16 cellular contexts compared by ENCODE assay signal in genomic region chr12:90896164-90896563, GRCh38. TPM values are rescaled to one million over a fixed set of nuclear protein-coding genes. Genes with fewer than 3 reads are reported as not detected.
DNase-seq lines count a peak whose midpoint lies in the region; FAIRE-seq and TF ChIP-seq lines count a peak whose summit lies in the region.
"Had no signal": no experiment of that assay in that cellular context is flagged by ENCODE, and none has a peak within 500 bp of the region (broad histone marks: within the 10 kb centered on the region; RNA-seq: fewer than 3 reads in every experiment).

No MANE protein-coding gene starts in this region.

- no peaks in the 10 kb centered on the region for H3K9me3 Mint-ChIP-seq in activated CD4-positive, alpha-beta T cell treated with anti-CD3 and anti-CD28 coated beads, Interleukin-2, amount 10 ng/mL, durations not matched to agents 24 days and 14 days

- no peaks in the 10 kb centered on the region for H3K36me3 ChIP-seq in kidney (ENCODE audit: control insufficient read depth in 1 of 2, insufficient read depth in 2 of 2, low read length in 2 of 2)
- H3K36me3 ChIP-seq: left ventricle myocardium inferior, tibial nerve had no signal

- H3K9ac ChIP-seq in kidney (ENCODE audit: low read length in 2 of 2) = no peak overlapping the region

- H3K4me3 ChIP-seq in astrocyte of the spinal cord (ENCODE audit: low read depth, low read length) (no peak overlapping the region), kidney (ENCODE audit: low read length in 2 of 2) (no peak overlapping the region)
- H3K4me3 ChIP-seq: left ventricle myocardium inferior, tibial nerve had no signal

- no peaks in the 10 kb centered on the region for H3K36me3 Mint-ChIP-seq in activated CD4-positive, alpha-beta T cell treated with anti-CD3 and anti-CD28 coated beads, Interleukin-2, amount 10 ng/mL, durations not matched to agents 24 days and 14 days (ENCODE audit: low read depth)

- no peak overlapping the region for H3K4me3 Mint-ChIP-seq in activated CD4-positive, alpha-beta T cell treated with anti-CD3 and anti-CD28 coated beads, Interleukin-2, amount 10 ng/mL, durations not matched to agents 24 days and 14 days

- in situ Hi-C loops in astrocyte of the spinal cord (cut with HindIII; ENCODE audit: low sequenced_read_pairs) = no loop called here

- peak; percentile 88 for DNase-seq in A172 (ENCODE audit: low spot score)
- peak; percentile 81 for DNase-seq in HS-27A (ENCODE audit: low read depth)
- peak; percentile 73 for DNase-seq in astrocyte of the spinal cord (ENCODE audit: low read depth, low spot score)
- DNase-seq in glomerular visceral epithelial cell (ENCODE audit: extremely low spot score) = peak; percentile 80
- no peak for DNase-seq in Kasumi-1 (lab: John Stamatoyannopoulos, UW)
- DNase-seq in activated CD4-positive, alpha-beta T cell treated with anti-CD3 and anti-CD28 coated beads, Interleukin-2, amount 10 ng/mL, durations not matched to agents 24 days and 14 days = no peak
- no peak for DNase-seq in kidney
- DNase-seq in activated T-cell treated with anti-CD3 and anti-CD28 coated beads, Interleukin-2, amount 50 U/mL, for 1 hour = no peak
- DNase-seq: activated naive CD4-positive, alpha-beta T cell treated with anti-CD3 and anti-CD28 coated beads, Interleukin-2, amount 50 U/mL, for 16 hours; DMS153; left ventricle myocardium inferior; occipital lobe; T1000 had no signal

- TF ChIP-seq CTCF in astrocyte of the spinal cord (IDR thresholded peaks at IDR 0.05; ENCODE audit: low read depth, low read length) = no peak
- no peak for TF ChIP-seq CTCF in kidney (IDR thresholded peaks at IDR 0.05; ENCODE audit: borderline replicate concordance, extremely low read depth, insufficient read depth)

- no peak for FAIRE-seq in kidney (lab: Jason Lieb, UNC)
- FAIRE-seq: A204.1, colon had no signal

- no peak overlapping the region for H3K27ac ChIP-seq in kidney (ENCODE audit: low read depth in 2 of 2, low read length in 2 of 2)
- H3K27ac ChIP-seq: left ventricle myocardium inferior, tibial nerve had no signal

- no peaks in the 10 kb centered on the region for H3K27me3 Mint-ChIP-seq in activated CD4-positive, alpha-beta T cell treated with anti-CD3 and anti-CD28 coated beads, Interleukin-2, amount 10 ng/mL, durations not matched to agents 24 days and 14 days

- no peaks in the 10 kb centered on the region for H3K9me3 ChIP-seq in kidney (ENCODE audit: control insufficient read depth in 1 of 2, low read length in 2 of 2)
- H3K9me3 ChIP-seq: left ventricle myocardium inferior, tibial nerve had no signal

- H3K4me1 ChIP-seq in kidney (ENCODE audit: control insufficient read depth in 1 of 2, insufficient read depth in 1 of 2, low read depth in 1 of 2, low read length in 2 of 2) = no peaks in the 10 kb centered on the region
- H3K4me1 ChIP-seq: left ventricle myocardium inferior, tibial nerve had no signal

- H3K4me1 Mint-ChIP-seq in activated CD4-positive, alpha-beta T cell treated with anti-CD3 and anti-CD28 coated beads, Interleukin-2, amount 10 ng/mL, durations not matched to agents 24 days and 14 days = no peaks in the 10 kb centered on the region

- no peak overlapping the region for H3K27ac Mint-ChIP-seq in activated CD4-positive, alpha-beta T cell treated with anti-CD3 and anti-CD28 coated beads, Interleukin-2, amount 10 ng/mL, durations not matched to agents 24 days and 14 days

- intact Hi-C loops in activated CD4-positive, alpha-beta T cell treated with anti-CD3 and anti-CD28 coated beads, Interleukin-2, amount 10 ng/mL, durations not matched to agents 24 days and 14 days (cut with micrococcal nuclease) = no loop called here
- intact Hi-C loops in kidney (cut with DNase I) = no loop called here

RNA-seq across cellular contexts. Expression of gene CCER1, which starts 58.8 kb away (rescaled TPM):
- total RNA-seq in A172 (2014; rRNA removed; shearing (Covaris generic)) = not detected in 2 replicates
- not detected in 2 replicates for total RNA-seq in activated CD4-positive, alpha-beta T cell treated with anti-CD3 and anti-CD28 coated beads, Interleukin-2, amount 10 ng/mL, durations not matched to agents 24 days and 14 days
- not detected for total RNA-seq in kidney
- not detected for polyA plus RNA-seq in kidney (ENCODE audit: insufficient read depth, low read depth, low replicate concordance)
- total RNA-seq: left ventricle myocardium inferior, occipital lobe, tibial nerve had no signal

Comparison
In these comparisons a context has a peak if more than half of its experiments do, and no peak if none do; other contexts are left out.
1. DNase-seq: peak in A172 (single experiment), HS-27A (single experiment), astrocyte of the spinal cord (single experiment) and glomerular visceral epithelial cell (single experiment); none in Kasumi-1 (0 of 2), activated CD4-positive, alpha-beta T cell treated with anti-CD3 and anti-CD28 coated beads, Interleukin-2, amount 10 ng/mL, durations not matched to agents 24 days and 14 days (single experiment), kidney (single experiment) and activated T-cell treated with anti-CD3 and anti-CD28 coated beads, Interleukin-2, amount 50 U/mL, for 1 hour (single experiment).